ENCODE assay signal across 1 cellular context in the genomic region with DNA sequence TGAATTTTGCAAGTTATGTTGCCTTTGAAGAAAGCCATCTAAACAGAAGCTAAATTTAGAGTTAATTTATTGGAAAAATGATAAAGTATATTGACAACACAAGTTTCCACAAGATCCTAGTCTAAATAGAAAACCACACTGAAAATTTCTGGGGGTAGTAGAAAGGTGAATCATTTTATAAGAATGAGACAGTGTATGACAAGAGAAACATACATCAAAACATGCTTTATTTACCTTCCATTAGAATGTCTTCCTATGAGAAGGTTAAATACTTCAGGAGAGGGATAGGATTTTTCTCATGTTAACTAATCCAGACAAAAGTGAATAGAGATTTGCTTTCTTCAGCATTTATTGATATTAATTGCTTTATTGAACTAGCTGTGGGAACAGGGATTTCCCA.
TF ChIP-seq lines count a peak whose summit lies in the region.

No MANE protein-coding gene starts in this region.

TF ChIP-seq in HepG2, 621 proteins besides CTCF, POLR2A, EP300 and RAD21 (continued from another document):
- TF ChIP-seq, protein P1, sequence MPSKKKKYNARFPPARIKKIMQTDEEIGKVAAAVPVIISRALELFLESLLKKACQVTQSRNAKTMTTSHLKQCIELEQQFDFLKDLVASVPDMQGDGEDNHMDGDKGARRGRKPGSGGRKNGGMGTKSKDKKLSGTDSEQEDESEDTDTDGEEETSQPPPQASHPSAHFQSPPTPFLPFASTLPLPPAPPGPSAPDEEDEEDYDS (CRISPR knock-in tag; IDR thresholded peaks at IDR 0.05), result no peak
- TF ChIP-seq PAWR (CRISPR knock-in tag; IDR thresholded peaks at IDR 0.05; ENCODE audit: borderline replicate concordance) (no peak), ZNF781 (CRISPR knock-in tag; IDR thresholded peaks at IDR 0.05; ENCODE audit: borderline replicate concordance, not compliant biosample characterization) (no peak), ZNF589 (CRISPR knock-in tag; conservative IDR thresholded peaks at IDR 0.05) (no peak), ZNF12 (CRISPR knock-in tag; IDR thresholded peaks at IDR 0.05) (no peak), ZEB1 (IDR thresholded peaks at IDR 0.05; ENCODE audit: insufficient replicate concordance, low read depth) (no peak), ZNF790 (CRISPR knock-in tag; IDR thresholded peaks at IDR 0.05; ENCODE audit: borderline replicate concordance) (no peak)
- TF ChIP-seq, protein P2, sequence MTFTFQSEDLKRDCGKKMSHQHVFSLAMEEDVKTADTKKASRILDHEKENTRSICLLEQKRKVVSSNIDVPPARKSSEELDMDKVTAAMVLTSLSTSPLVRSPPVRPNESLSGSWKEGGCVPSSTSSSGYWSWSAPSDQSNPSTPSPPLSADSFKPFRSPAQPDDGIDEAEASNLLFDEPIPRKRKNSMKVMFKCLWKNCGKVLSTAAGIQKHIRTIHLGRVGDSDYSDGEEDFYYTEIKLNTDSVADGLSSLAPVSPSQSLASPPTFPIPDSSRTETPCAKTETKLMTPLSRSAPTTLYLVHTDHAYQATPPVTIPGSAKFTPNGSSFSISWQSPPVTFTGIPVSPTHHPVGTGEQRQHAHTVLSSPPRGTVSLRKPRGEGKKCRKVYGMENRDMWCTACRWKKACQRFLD (CRISPR knock-in tag; IDR thresholded peaks at IDR 0.05; ENCODE audit: borderline replicate concordance), result no peak
- TF ChIP-seq, protein P3, sequence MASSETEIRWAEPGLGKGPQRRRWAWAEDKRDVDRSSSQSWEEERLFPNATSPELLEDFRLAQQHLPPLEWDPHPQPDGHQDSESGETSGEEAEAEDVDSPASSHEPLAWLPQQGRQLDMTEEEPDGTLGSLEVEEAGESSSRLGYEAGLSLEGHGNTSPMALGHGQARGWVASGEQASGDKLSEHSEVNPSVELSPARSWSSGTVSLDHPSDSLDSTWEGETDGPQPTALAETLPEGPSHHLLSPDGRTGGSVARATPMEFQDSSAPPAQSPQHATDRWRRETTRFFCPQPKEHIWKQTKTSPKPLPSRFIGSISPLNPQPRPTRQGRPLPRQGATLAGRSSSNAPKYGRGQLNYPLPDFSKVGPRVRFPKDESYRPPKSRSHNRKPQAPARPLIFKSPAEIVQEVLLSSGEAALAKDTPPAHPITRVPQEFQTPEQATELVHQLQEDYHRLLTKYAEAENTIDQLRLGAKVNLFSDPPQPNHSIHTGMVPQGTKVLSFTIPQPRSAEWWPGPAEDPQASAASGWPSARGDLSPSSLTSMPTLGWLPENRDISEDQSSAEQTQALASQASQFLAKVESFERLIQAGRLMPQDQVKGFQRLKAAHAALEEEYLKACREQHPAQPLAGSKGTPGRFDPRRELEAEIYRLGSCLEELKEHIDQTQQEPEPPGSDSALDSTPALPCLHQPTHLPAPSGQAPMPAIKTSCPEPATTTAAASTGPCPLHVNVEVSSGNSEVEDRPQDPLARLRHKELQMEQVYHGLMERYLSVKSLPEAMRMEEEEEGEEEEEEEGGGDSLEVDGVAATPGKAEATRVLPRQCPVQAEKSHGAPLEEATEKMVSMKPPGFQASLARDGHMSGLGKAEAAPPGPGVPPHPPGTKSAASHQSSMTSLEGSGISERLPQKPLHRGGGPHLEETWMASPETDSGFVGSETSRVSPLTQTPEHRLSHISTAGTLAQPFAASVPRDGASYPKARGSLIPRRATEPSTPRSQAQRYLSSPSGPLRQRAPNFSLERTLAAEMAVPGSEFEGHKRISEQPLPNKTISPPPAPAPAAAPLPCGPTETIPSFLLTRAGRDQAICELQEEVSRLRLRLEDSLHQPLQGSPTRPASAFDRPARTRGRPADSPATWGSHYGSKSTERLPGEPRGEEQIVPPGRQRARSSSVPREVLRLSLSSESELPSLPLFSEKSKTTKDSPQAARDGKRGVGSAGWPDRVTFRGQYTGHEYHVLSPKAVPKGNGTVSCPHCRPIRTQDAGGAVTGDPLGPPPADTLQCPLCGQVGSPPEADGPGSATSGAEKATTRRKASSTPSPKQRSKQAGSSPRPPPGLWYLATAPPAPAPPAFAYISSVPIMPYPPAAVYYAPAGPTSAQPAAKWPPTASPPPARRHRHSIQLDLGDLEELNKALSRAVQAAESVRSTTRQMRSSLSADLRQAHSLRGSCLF (CRISPR knock-in tag; IDR thresholded peaks at IDR 0.05; ENCODE audit: borderline replicate concordance), result no peak
- TF ChIP-seq, protein P4, sequence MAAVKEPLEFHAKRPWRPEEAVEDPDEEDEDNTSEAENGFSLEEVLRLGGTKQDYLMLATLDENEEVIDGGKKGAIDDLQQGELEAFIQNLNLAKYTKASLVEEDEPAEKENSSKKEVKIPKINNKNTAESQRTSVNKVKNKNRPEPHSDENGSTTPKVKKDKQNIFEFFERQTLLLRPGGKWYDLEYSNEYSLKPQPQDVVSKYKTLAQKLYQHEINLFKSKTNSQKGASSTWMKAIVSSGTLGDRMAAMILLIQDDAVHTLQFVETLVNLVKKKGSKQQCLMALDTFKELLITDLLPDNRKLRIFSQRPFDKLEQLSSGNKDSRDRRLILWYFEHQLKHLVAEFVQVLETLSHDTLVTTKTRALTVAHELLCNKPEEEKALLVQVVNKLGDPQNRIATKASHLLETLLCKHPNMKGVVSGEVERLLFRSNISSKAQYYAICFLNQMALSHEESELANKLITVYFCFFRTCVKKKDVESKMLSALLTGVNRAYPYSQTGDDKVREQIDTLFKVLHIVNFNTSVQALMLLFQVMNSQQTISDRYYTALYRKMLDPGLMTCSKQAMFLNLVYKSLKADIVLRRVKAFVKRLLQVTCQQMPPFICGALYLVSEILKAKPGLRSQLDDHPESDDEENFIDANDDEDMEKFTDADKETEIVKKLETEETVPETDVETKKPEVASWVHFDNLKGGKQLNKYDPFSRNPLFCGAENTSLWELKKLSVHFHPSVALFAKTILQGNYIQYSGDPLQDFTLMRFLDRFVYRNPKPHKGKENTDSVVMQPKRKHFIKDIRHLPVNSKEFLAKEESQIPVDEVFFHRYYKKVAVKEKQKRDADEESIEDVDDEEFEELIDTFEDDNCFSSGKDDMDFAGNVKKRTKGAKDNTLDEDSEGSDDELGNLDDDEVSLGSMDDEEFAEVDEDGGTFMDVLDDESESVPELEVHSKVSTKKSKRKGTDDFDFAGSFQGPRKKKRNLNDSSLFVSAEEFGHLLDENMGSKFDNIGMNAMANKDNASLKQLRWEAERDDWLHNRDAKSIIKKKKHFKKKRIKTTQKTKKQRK (IDR thresholded peaks at IDR 0.05; ENCODE audit: low read length), result no peak
